Comparison of ENCODE assay signal across 8 cellular contexts in genomic region chr12:66235626-66236281, GRCh38. TPM values are rescaled to one million over a fixed set of nuclear protein-coding genes. Genes with fewer than 3 reads are reported as not detected.
DNase-seq lines count a peak whose midpoint lies in the region; ATAC-seq and TF ChIP-seq lines count a peak whose summit lies in the region.

No MANE protein-coding gene starts in this region.

- no peaks in the 10 kb centered on the region for H3K9me3 Mint-ChIP-seq in activated CD4-positive, alpha-beta memory T cell treated with anti-CD3 and anti-CD28 coated beads for 36 hours
- peaks cover 0 to 2% (median 0%) of the 10 kb centered on the region in 6 donors for H3K9me3 Mint-ChIP-seq in immature natural killer cell

- H3K9me3 ChIP-seq in heart left ventricle, result no peaks in the 10 kb centered on the region
- no peaks in the 10 kb centered on the region for H3K9me3 ChIP-seq in thoracic aorta

- peak overlapping the region; percentile 45 for H3K4me3 Mint-ChIP-seq in activated CD4-positive, alpha-beta memory T cell treated with anti-CD3 and anti-CD28 coated beads for 36 hours
- peak overlapping the region; percentile 46 to 64 (median 61) for H3K4me3 Mint-ChIP-seq in immature natural killer cell

- 50 to 60% (median 58%) methylated on average over 5 of the region's 5 CpGs for WGBS in heart left ventricle, 4 donors

- TF ChIP-seq POLR2A in heart left ventricle (IDR thresholded peaks at IDR 0.05), result no peak

- TF ChIP-seq CTCF in heart left ventricle (IDR thresholded peaks at IDR 0.05), result peak in 1 of 12 donors; percentile 8
- no peak for TF ChIP-seq CTCF in thoracic aorta (IDR thresholded peaks at IDR 0.05)

- H3K27me3 ChIP-seq in heart left ventricle (no peaks in the 10 kb centered on the region), thoracic aorta (replicated peaks; ENCODE audit: insufficient read depth) (no peaks in the 10 kb centered on the region)

- H3K36me3 ChIP-seq in heart left ventricle, result peaks cover 0 to 9% (median 0%) of the 10 kb centered on the region in 9 donors
- H3K36me3 ChIP-seq in thoracic aorta, result no peaks in the 10 kb centered on the region

- intact Hi-C loops in heart left ventricle (cut with DNase I) (loop anchor here in 4 of 10 donors (5.0 to 10.0 kb wide), 3 partner anchors 43 to 71 kb away; partner anchors contain the start of gene TMBIM4 (in 2 of the 4)), cardiac septum (cut with DNase I) (no loop called here)
- intact Hi-C loops in activated CD4-positive, alpha-beta memory T cell treated with anti-CD3 and anti-CD28 coated beads for 36 hours (cut with micrococcal nuclease), result loop anchor here (1.0 kb wide), 1 partner anchor 66 kb away; the partner anchor contains the start of gene TMBIM4

- H3K4me3 ChIP-seq in heart left ventricle, result peak overlapping the region; percentile 16 to 76 (median 58)
- peak overlapping the region; percentile 75 for H3K4me3 ChIP-seq in thoracic aorta

- no peak overlapping the region for H3K27ac Mint-ChIP-seq in activated CD4-positive, alpha-beta memory T cell treated with anti-CD3 and anti-CD28 coated beads for 36 hours
- H3K27ac Mint-ChIP-seq in immature natural killer cell, result peak overlapping the region in 1 of 6 donors; percentile 30

- ATAC-seq in heart left ventricle, result no peak
- ATAC-seq in thoracic aorta (ENCODE audit: insufficient number of reproducible peaks, low FRiP score, low read depth), result no peak
- ATAC-seq in left lobe of liver, result no peak
- no peak for ATAC-seq in GM18517 (IDR thresholded peaks at IDR 0.05; ENCODE audit: unreplicated experiment)

- H3K27me3 Mint-ChIP-seq in activated CD4-positive, alpha-beta memory T cell treated with anti-CD3 and anti-CD28 coated beads for 36 hours, result peaks cover 31% of the 10 kb centered on the region
- H3K27me3 Mint-ChIP-seq in immature natural killer cell (ENCODE audit: low read depth in 3 of 3), result peaks cover 5 to 10% (median 6%) of the 10 kb centered on the region in 3 donors

- peaks cover 5% of the 10 kb centered on the region for H3K4me1 Mint-ChIP-seq in activated CD4-positive, alpha-beta memory T cell treated with anti-CD3 and anti-CD28 coated beads for 36 hours (ENCODE audit: low read depth)
- H3K4me1 Mint-ChIP-seq in immature natural killer cell, result peaks cover 6 to 13% of the 10 kb centered on the region in 2 donors

- CTCF ChIA-PET in activated CD4-positive, alpha-beta memory T cell treated with anti-CD3 and anti-CD28 coated beads for 36 hours (lab: Charles Lee), result interaction anchor here (0.6 to 1.6 kb wide), 7 partner anchors 10 to 1496 kb away, joined by 3 to 5 read pairs (median 3); partner anchors contain the start of gene TMBIM4

- peaks cover 0 to 66% (median 5%) of the 10 kb centered on the region in 12 donors for H3K4me1 ChIP-seq in heart left ventricle
- H3K4me1 ChIP-seq in thoracic aorta (ENCODE audit: control insufficient read depth in 1 of 2, low read depth in 2 of 2), result peaks cover 0 to 6% of the 10 kb centered on the region in 2 donors

- POLR2A ChIA-PET in activated CD4-positive, alpha-beta memory T cell treated with anti-CD3 and anti-CD28 coated beads for 36 hours (lab: Charles Lee), result interaction anchor here (1.0 to 1.6 kb wide), 3 partner anchors 30 to 66 kb away, joined by 3 to 4 read pairs (median 3); partner anchors contain the start of gene TMBIM4

- DNase-seq in heart left ventricle, result no peak
- DNase-seq in cardiac septum (ENCODE audit: low spot score), result no peak
- no peak for DNase-seq in activated CD4-positive, alpha-beta memory T cell treated with anti-CD3 and anti-CD28 coated beads for 36 hours
- DNase-seq in immature natural killer cell, result no peak
- no peak for DNase-seq in thoracic aorta (ENCODE audit: low spot score)
- DNase-seq in left lobe of liver (ENCODE audit: low spot score), result no peak
- no peak for DNase-seq in NCI-H187 (lab: John Stamatoyannopoulos, UW)

- H3K36me3 Mint-ChIP-seq in activated CD4-positive, alpha-beta memory T cell treated with anti-CD3 and anti-CD28 coated beads for 36 hours, result no peaks in the 10 kb centered on the region
- peaks cover 0 to 3% (median 0%) of the 10 kb centered on the region in 3 donors for H3K36me3 Mint-ChIP-seq in immature natural killer cell

- peak overlapping the region in 6 of 12 donors; percentile 34 to 80 (median 48) for H3K27ac ChIP-seq in heart left ventricle
- no peak overlapping the region for H3K27ac ChIP-seq in thoracic aorta

RNA-seq across cellular contexts. Expression of gene IRAK3, which starts 46.7 kb away (rescaled TPM):
- total RNA-seq in heart left ventricle (10 to 100 TPM in 1 of 9 donors, 1 to 10 TPM in 8; 3.0 to 11.4 (median 5.7) TPM), cardiac septum (3.2 TPM), thoracic aorta (10 to 100 TPM; 29.8 to 67.9 TPM), left lobe of liver (1.7 TPM)
- polyA plus RNA-seq in heart left ventricle (1 to 10 TPM; 2.2 to 3.6 TPM), immature natural killer cell (1 to 10 TPM in 1 of 3 donors, under 1 TPM in 1, not detected in 1; 0.53 to 1.2 TPM)
- total RNA-seq in activated CD4-positive, alpha-beta memory T cell treated with anti-CD3 and anti-CD28 coated beads for 36 hours, result under 1 TPM; 0.45 to 0.46 TPM
